Comparison of ENCODE assay signal across 18 cellular contexts in genomic region chr1:197173571-197174482, GRCh38. TPM values are rescaled to one million over a fixed set of nuclear protein-coding genes. Genes with fewer than 3 reads are reported as not detected.
A peak's percentile ranks its signal among the peaks of the same experiment; 100 is the strongest.
DNase-seq lines count a peak whose midpoint lies in the region; ATAC-seq, FAIRE-seq and TF ChIP-seq lines count a peak whose summit lies in the region.
"Had no signal": no experiment of that assay in that cellular context is flagged by ENCODE, and none has a peak within 500 bp of the region (broad histone marks: within the 10 kb centered on the region; RNA-seq: fewer than 3 reads in every experiment).

No MANE protein-coding gene starts in this region.

- TF ChIP-seq CTCF in hepatocyte (IDR thresholded peaks at IDR 0.05; ENCODE audit: poor library complexity) (no peak), mammary epithelial cell (conservative IDR thresholded peaks at IDR 0.05 in 1 of 2, IDR thresholded peaks at IDR 0.05 in 1 of 2; ENCODE audit: extremely low read depth in 1 of 2, insufficient read depth in 1 of 2, low read depth in 1 of 2, low read length in 2 of 2) (no peak)

- peak; percentile 54 for DNase-seq in HCEC 1CT
- no peak for DNase-seq in T-helper 2 cell treated with Interferon-gamma antibody and Interleukin-4, amounts not matched to agents 5 μg/mL and 100 μg/mL, for 36 hours (ENCODE audit: low spot score)
- DNase-seq in hepatocyte (ENCODE audit: low spot score) = peak; percentile 16
- DNase-seq in small intestine = peak; percentile 74
- DNase-seq in stimulated activated effector memory CD8-positive, alpha-beta T cell treated with anti-CD3 and anti-CD28 coated beads, Interleukin-12 subunit alpha, Interleukin-12 subunit beta, amount 100 ng/mL, for 72 hours (ENCODE audit: low spot score in 2 of 2) = no peak
- DNase-seq in SK-N-DZ (ENCODE audit: low spot score) = no peak
- DNase-seq in mammary epithelial cell = no peak
- DNase-seq: activated naive CD4-positive, alpha-beta T cell; central memory CD4-positive, alpha-beta T cell; H9; heart left ventricle; left cardiac atrium; MG63; right cardiac atrium; stimulated activated naive B cell treated with anti-CD40 and anti-IgM and Interleukin-4, amounts not matched to agents 10 μg/mL and 1 μg/mL and 100 μg/mL, for 72 hours had no signal

- intact Hi-C loops in mammary epithelial cell (cut with micrococcal nuclease) = no loop called here

- no peak overlapping the region for H3K4me3 ChIP-seq in hepatocyte
- H3K4me3 ChIP-seq in small intestine (ENCODE audit: low read depth in 1 of 2, low read length in 2 of 2) = no peak overlapping the region
- no peak overlapping the region for H3K4me3 ChIP-seq in mammary epithelial cell (replicated peaks in 1 of 3; ENCODE audit: insufficient read depth in 1 of 3, low read depth in 2 of 3, low read length in 3 of 3)
- H3K4me3 ChIP-seq: heart left ventricle, MG63, SJSA1 had no signal

- H3K27me3 ChIP-seq in hepatocyte = no peaks in the 10 kb centered on the region
- no peaks in the 10 kb centered on the region for H3K27me3 ChIP-seq in small intestine (ENCODE audit: control insufficient read depth in 2 of 2, insufficient read depth in 2 of 2, low read length in 2 of 2)
- H3K27me3 ChIP-seq in mammary epithelial cell (ENCODE audit: insufficient read depth, low read length) = no peaks in the 10 kb centered on the region
- H3K27me3 ChIP-seq: heart left ventricle, MG63, SJSA1 had no signal

- no peak for FAIRE-seq in small intestine (lab: Jason Lieb, UNC)
- FAIRE-seq: endometrium had no signal

- H3K36me3 ChIP-seq in hepatocyte (replicated peaks; ENCODE audit: insufficient read depth, low read depth) (no peaks in the 10 kb centered on the region), small intestine (ENCODE audit: control insufficient read depth in 2 of 2, insufficient read depth in 2 of 2, low read length in 2 of 2) (peaks cover 0 to 2% of the 10 kb centered on the region in 2 donors), mammary epithelial cell (ENCODE audit: insufficient read depth, low read length) (peaks cover 19% of the 10 kb centered on the region)

- H3K79me2 ChIP-seq in hepatocyte (no peaks in the 10 kb centered on the region), mammary epithelial cell (ENCODE audit: insufficient read depth, low read length) (no peaks in the 10 kb centered on the region)

- no peaks in the 10 kb centered on the region for H3K9me2 ChIP-seq in hepatocyte (replicated peaks; ENCODE audit: insufficient read depth)

- ATAC-seq in stimulated activated effector memory CD8-positive, alpha-beta T cell treated with anti-CD3 and anti-CD28 coated beads, Interleukin-12 subunit alpha, Interleukin-12 subunit beta, amount 100 ng/mL, for 72 hours = no peak
- ATAC-seq: heart left ventricle; left cardiac atrium; right cardiac atrium; stimulated activated naive B cell treated with anti-CD40 and anti-IgM and Interleukin-4, amounts not matched to agents 10 μg/mL and 1 μg/mL and 100 μg/mL, for 72 hours had no signal

- H3K4me1 ChIP-seq in hepatocyte (ENCODE audit: insufficient read depth) (peaks cover 16% of the 10 kb centered on the region), small intestine (ENCODE audit: control insufficient read depth in 2 of 2, insufficient read depth in 1 of 2, low read depth in 1 of 2, low read length in 1 of 2) (peaks cover 1 to 4% of the 10 kb centered on the region in 2 donors), mammary epithelial cell (ENCODE audit: insufficient read depth, low read length) (no peaks in the 10 kb centered on the region)

- H3K27ac Mint-ChIP-seq in T-helper 2 cell treated with Interferon-gamma antibody and Interleukin-4, amounts not matched to agents 5 μg/mL and 100 μg/mL, for 36 hours = peak overlapping the region; percentile 17
- no peak overlapping the region for H3K27ac Mint-ChIP-seq in stimulated activated effector memory CD8-positive, alpha-beta T cell treated with anti-CD3 and anti-CD28 coated beads, Interleukin-12 subunit alpha, Interleukin-12 subunit beta, amount 100 ng/mL, for 72 hours
- H3K27ac Mint-ChIP-seq: H9; nephron; stimulated activated naive B cell treated with anti-CD40 and anti-IgM and Interleukin-4, amounts not matched to agents 10 μg/mL and 1 μg/mL and 100 μg/mL, for 72 hours had no signal

- CTCF ChIA-PET in mammary epithelial cell (lab: Charles Lee; ENCODE audit: low non-redundant PET) = no interaction called here

- whole genome bisulfite sequencing in hepatocyte (ENCODE audit: low lambda C conversion rate, missing lambda C conversion rate) = 68% methylated on average over 5 of the region's 5 CpGs
- WGBS in small intestine, 3 donors = 43 to 62% (median 46%) methylated on average over 5 of the region's 5 CpGs
- WGBS in mammary epithelial cell (ENCODE audit: low coverage, missing lambda C conversion rate) = 80% methylated on average over 5 of the region's 5 CpGs

- H3K4me1 Mint-ChIP-seq in T-helper 2 cell treated with Interferon-gamma antibody and Interleukin-4, amounts not matched to agents 5 μg/mL and 100 μg/mL, for 36 hours (ENCODE audit: low read depth) = peaks cover 7% of the 10 kb centered on the region
- H3K4me1 Mint-ChIP-seq in stimulated activated effector memory CD8-positive, alpha-beta T cell treated with anti-CD3 and anti-CD28 coated beads, Interleukin-12 subunit alpha, Interleukin-12 subunit beta, amount 100 ng/mL, for 72 hours = no peaks in the 10 kb centered on the region
- H3K4me1 Mint-ChIP-seq: H9 had no signal

- H4K20me1 ChIP-seq in hepatocyte (ENCODE audit: insufficient read depth, poor library complexity, severe bottlenecking) (no peaks in the 10 kb centered on the region), mammary epithelial cell (ENCODE audit: insufficient read depth, low read length) (no peaks in the 10 kb centered on the region)

- H3K27ac ChIP-seq in hepatocyte (peak overlapping the region; percentile 6), small intestine (ENCODE audit: low read depth in 1 of 2, low read length in 1 of 2) (no peak overlapping the region), mammary epithelial cell (ENCODE audit: insufficient read depth, low read depth, low read length) (no peak overlapping the region)
- H3K27ac ChIP-seq: heart left ventricle, SJSA1 had no signal

- dilution Hi-C loops in mammary epithelial cell (cut with HindIII; ENCODE audit: low sequenced_read_pairs) = no loop called here

- no TSS peak for BruUV-seq in mammary epithelial cell (replicated peaks; lab: Mats Ljungman, UMichigan)

- H3K4me2 ChIP-seq in hepatocyte (peak overlapping the region; percentile 24), mammary epithelial cell (ENCODE audit: insufficient read depth, low read depth, low read length) (no peak overlapping the region)

- H3K9me3 ChIP-seq in hepatocyte (ENCODE audit: low read depth) = no peaks in the 10 kb centered on the region
- no peaks in the 10 kb centered on the region for H3K9me3 ChIP-seq in small intestine (ENCODE audit: control insufficient read depth, low read depth)
- no peaks in the 10 kb centered on the region for H3K9me3 ChIP-seq in mammary epithelial cell (replicated peaks; ENCODE audit: insufficient read depth, low read length)
- H3K9me3 ChIP-seq: heart left ventricle, MG63, SJSA1 had no signal

- H3K9me3 Mint-ChIP-seq in T-helper 2 cell treated with Interferon-gamma antibody and Interleukin-4, amounts not matched to agents 5 μg/mL and 100 μg/mL, for 36 hours = no peaks in the 10 kb centered on the region
- no peaks in the 10 kb centered on the region for H3K9me3 Mint-ChIP-seq in stimulated activated effector memory CD8-positive, alpha-beta T cell treated with anti-CD3 and anti-CD28 coated beads, Interleukin-12 subunit alpha, Interleukin-12 subunit beta, amount 100 ng/mL, for 72 hours
- H3K9me3 Mint-ChIP-seq: H9; nephron; stimulated activated naive B cell treated with anti-CD40 and anti-IgM and Interleukin-4, amounts not matched to agents 10 μg/mL and 1 μg/mL and 100 μg/mL, for 72 hours had no signal

- H3K4me3 Mint-ChIP-seq in T-helper 2 cell treated with Interferon-gamma antibody and Interleukin-4, amounts not matched to agents 5 μg/mL and 100 μg/mL, for 36 hours = no peak overlapping the region
- H3K4me3 Mint-ChIP-seq in stimulated activated effector memory CD8-positive, alpha-beta T cell treated with anti-CD3 and anti-CD28 coated beads, Interleukin-12 subunit alpha, Interleukin-12 subunit beta, amount 100 ng/mL, for 72 hours = no peak overlapping the region
- H3K4me3 Mint-ChIP-seq: H9; nephron; stimulated activated naive B cell treated with anti-CD40 and anti-IgM and Interleukin-4, amounts not matched to agents 10 μg/mL and 1 μg/mL and 100 μg/mL, for 72 hours had no signal

- H3K36me3 Mint-ChIP-seq in T-helper 2 cell treated with Interferon-gamma antibody and Interleukin-4, amounts not matched to agents 5 μg/mL and 100 μg/mL, for 36 hours (ENCODE audit: low read depth) = peaks cover 30% of the 10 kb centered on the region
- peaks cover 93% of the 10 kb centered on the region for H3K36me3 Mint-ChIP-seq in stimulated activated effector memory CD8-positive, alpha-beta T cell treated with anti-CD3 and anti-CD28 coated beads, Interleukin-12 subunit alpha, Interleukin-12 subunit beta, amount 100 ng/mL, for 72 hours

- H3K9ac ChIP-seq in mammary epithelial cell (ENCODE audit: insufficient read depth, low read length) = no peak overlapping the region

- no peaks in the 10 kb centered on the region for H3K27me3 Mint-ChIP-seq in T-helper 2 cell treated with Interferon-gamma antibody and Interleukin-4, amounts not matched to agents 5 μg/mL and 100 μg/mL, for 36 hours (ENCODE audit: low read depth)
- H3K27me3 Mint-ChIP-seq: stimulated activated naive B cell treated with anti-CD40 and anti-IgM and Interleukin-4, amounts not matched to agents 10 μg/mL and 1 μg/mL and 100 μg/mL, for 72 hours had no signal

- H2AFZ ChIP-seq in hepatocyte (no peak overlapping the region), mammary epithelial cell (ENCODE audit: low read depth, low read length) (no peak overlapping the region)

- in situ Hi-C loops in mammary epithelial cell (cut with MboI; ENCODE audit: low sequenced_read_pairs in 2 of 2) = no loop called here

RNA-seq across cellular contexts. Expression of gene ZBTB41, which starts 27.3 kb away (rescaled TPM):
- 16.2 and 16.6 TPM in 2 replicates for total RNA-seq in hepatocyte
- polyA plus RNA-seq in hepatocyte = 1.5 and 2.0 TPM in 2 replicates
- 1 to 10 TPM; 1.1 to 3.4 (median 1.6) TPM for polyA plus RNA-seq in small intestine
- polyA plus RNA-seq in SK-N-DZ (2014; cell fraction: cytosol; rRNA removed) = 4.7 and 5.2 TPM in 2 replicates
- polyA plus RNA-seq in SK-N-DZ (2014; cell fraction: nucleus; rRNA removed) = 4.8 and 5.3 TPM in 2 replicates
- 10 to 100 TPM; 11.2 to 23.5 TPM for total RNA-seq in mammary epithelial cell
- polyA plus RNA-seq in mammary epithelial cell = 3.1 TPM
- 8.4 TPM for polyA minus RNA-seq in mammary epithelial cell

RNA-seq across cellular contexts. Expression of gene ASPM, which starts 27.4 kb away (rescaled TPM):
- total RNA-seq in hepatocyte = 7.6 and 8.2 TPM in 2 replicates
- polyA plus RNA-seq in hepatocyte = 2.8 and 3.2 TPM in 2 replicates
- polyA plus RNA-seq in small intestine = 1 to 10 TPM in 1 of 3 donors, under 1 TPM in 2; 0.27 to 7.4 (median 0.67) TPM
- polyA plus RNA-seq in SK-N-DZ (2014; cell fraction: cytosol; rRNA removed) = 30.4 and 36.7 TPM in 2 replicates
- 89.6 and 113 TPM in 2 replicates for polyA plus RNA-seq in SK-N-DZ (2014; cell fraction: nucleus; rRNA removed)
- 10 to 100 TPM in 1 of 2 donors, 1 to 10 TPM in 1; 3.2 to 21.9 TPM for total RNA-seq in mammary epithelial cell
- 6.7 TPM for polyA plus RNA-seq in mammary epithelial cell
- 22.8 TPM for polyA minus RNA-seq in mammary epithelial cell

Comparison
In these comparisons a context has a peak if more than half of its experiments do, and no peak if none do; other contexts are left out.
1. DNase-seq: peak in HCEC 1CT (single experiment), hepatocyte (single experiment) and small intestine (single experiment); none in T-helper 2 cell treated with Interferon-gamma antibody and Interleukin-4, amounts not matched to agents 5 μg/mL and 100 μg/mL, for 36 hours (single experiment), stimulated activated effector memory CD8-positive, alpha-beta T cell treated with anti-CD3 and anti-CD28 coated beads, Interleukin-12 subunit alpha, Interleukin-12 subunit beta, amount 100 ng/mL, for 72 hours (0 of 2), SK-N-DZ (single experiment) and mammary epithelial cell (single experiment).